24 cellular contexts compared by ENCODE assay signal in the genomic region with DNA sequence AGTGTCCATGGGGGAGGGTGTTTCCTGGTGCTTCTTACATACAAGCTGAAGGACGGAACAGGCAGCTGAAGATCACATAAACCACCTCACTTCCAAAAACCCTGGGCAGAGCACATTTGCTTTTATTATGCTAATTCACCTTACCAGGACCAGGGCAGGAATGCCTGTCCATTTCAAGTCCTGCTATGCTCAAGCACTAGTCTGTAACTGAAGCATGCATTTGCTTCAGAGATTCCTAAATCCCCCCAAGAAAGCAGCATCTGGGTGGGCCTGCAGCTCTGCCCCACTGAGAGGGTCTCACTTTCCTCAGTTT.
"Had no signal": no experiment of that assay in that cellular context is flagged by ENCODE, and none has a peak within 500 bp of the region (broad histone marks: within the 10 kb centered on the region; RNA-seq: fewer than 3 reads in every experiment).

No MANE protein-coding gene starts in this region.

- H3K27me3 Mint-ChIP-seq: effector memory CD8-positive, alpha-beta T cell; natural killer cell treated with Interleukin-12 subunit alpha and Interleukin-12 subunit beta and Interleukin-15 and Interleukin-18, amount 100 ng/mL, for 72 hours had no signal

- H3K4me3 Mint-ChIP-seq: dendritic cell treated with granulocyte-macrophage colony-stimulating factor and Interleukin-4, amounts not matched to agents 40 ng/mL and 50 ng/mL, for 4 days; effector memory CD8-positive, alpha-beta T cell; memory B cell; natural killer cell treated with Interleukin-12 subunit alpha and Interleukin-12 subunit beta and Interleukin-15 and Interleukin-18, amount 100 ng/mL, for 72 hours; stimulated activated effector memory CD8-positive, alpha-beta T cell treated with anti-CD3 and anti-CD28 coated beads, Interleukin-12 subunit alpha, Interleukin-12 subunit beta, amount 100 ng/mL, for 72 hours; type B pancreatic cell had no signal

- H3K27ac Mint-ChIP-seq: dendritic cell treated with granulocyte-macrophage colony-stimulating factor and Interleukin-4, amounts not matched to agents 40 ng/mL and 50 ng/mL, for 4 days; effector memory CD8-positive, alpha-beta T cell; memory B cell; stimulated activated effector memory CD8-positive, alpha-beta T cell treated with anti-CD3 and anti-CD28 coated beads, Interleukin-12 subunit alpha, Interleukin-12 subunit beta, amount 100 ng/mL, for 72 hours; type B pancreatic cell had no signal

- ATAC-seq: effector memory CD8-positive, alpha-beta T cell; gastroesophageal sphincter; left cardiac atrium; lower lobe of right lung; natural killer cell treated with Interleukin-12 subunit alpha and Interleukin-12 subunit beta and Interleukin-15 and Interleukin-18, amount 100 ng/mL, for 72 hours; psoas muscle; right lobe of liver; stimulated activated effector memory CD8-positive, alpha-beta T cell treated with anti-CD3 and anti-CD28 coated beads, Interleukin-12 subunit alpha, Interleukin-12 subunit beta, amount 100 ng/mL, for 72 hours; stimulated activated naive CD8-positive, alpha-beta T cell treated with anti-CD3 and anti-CD28 coated beads, Interleukin-15, Interleukin-2, amounts not matched to agents 100 U/mL and 50 U/mL, for 24 hours had no signal

- H3K36me3 Mint-ChIP-seq: memory B cell; natural killer cell treated with Interleukin-12 subunit alpha and Interleukin-12 subunit beta and Interleukin-15 and Interleukin-18, amount 100 ng/mL, for 72 hours; type B pancreatic cell had no signal

- H3K9me3 ChIP-seq: esophagus muscularis mucosa, gastroesophageal sphincter, left ventricle myocardium inferior, lower lobe of right lung, psoas muscle, right lobe of liver, suprapubic skin, thyroid gland had no signal

- H3K4me3 ChIP-seq: esophagus muscularis mucosa, gastroesophageal sphincter, left ventricle myocardium inferior, lower lobe of right lung, psoas muscle, right lobe of liver, suprapubic skin, thyroid gland had no signal

- H3K9me3 Mint-ChIP-seq: dendritic cell treated with granulocyte-macrophage colony-stimulating factor and Interleukin-4, amounts not matched to agents 40 ng/mL and 50 ng/mL, for 4 days; effector memory CD8-positive, alpha-beta T cell; memory B cell; natural killer cell treated with Interleukin-12 subunit alpha and Interleukin-12 subunit beta and Interleukin-15 and Interleukin-18, amount 100 ng/mL, for 72 hours; stimulated activated effector memory CD8-positive, alpha-beta T cell treated with anti-CD3 and anti-CD28 coated beads, Interleukin-12 subunit alpha, Interleukin-12 subunit beta, amount 100 ng/mL, for 72 hours; type B pancreatic cell had no signal

- H3K36me3 ChIP-seq: esophagus muscularis mucosa, gastroesophageal sphincter, left ventricle myocardium inferior, lower lobe of right lung, right lobe of liver, suprapubic skin, thyroid gland had no signal

- H3K27me3 ChIP-seq: right lobe of liver, thyroid gland had no signal

- FAIRE-seq: kidney, urothelium cell line had no signal

- DNase-seq: effector memory CD8-positive, alpha-beta T cell; glutamatergic neuron; kidney; left cardiac atrium; left ventricle myocardium inferior; lower lobe of right lung; midbrain; retina; right lobe of liver; stimulated activated CD4-positive, alpha-beta T cell treated with anti-CD3 and anti-CD28 coated beads, Interleukin-4, amount 100 ng/mL, for 1 hour; stimulated activated CD8-positive, alpha-beta memory T cell treated with anti-CD3 and anti-CD28 coated beads, Interleukin-4, amount 100 ng/mL, for 48 hours; stimulated activated naive CD8-positive, alpha-beta T cell treated with anti-CD3 and anti-CD28 coated beads, Interleukin-15, Interleukin-2, amounts not matched to agents 100 U/mL and 50 U/mL, for 24 hours; thyroid gland had no signal

- H3K27ac ChIP-seq: epithelial cell of prostate, psoas muscle, right lobe of liver, suprapubic skin, thyroid gland had no signal
